ENCODE assay signal across 15 cellular contexts in the genomic region with DNA sequence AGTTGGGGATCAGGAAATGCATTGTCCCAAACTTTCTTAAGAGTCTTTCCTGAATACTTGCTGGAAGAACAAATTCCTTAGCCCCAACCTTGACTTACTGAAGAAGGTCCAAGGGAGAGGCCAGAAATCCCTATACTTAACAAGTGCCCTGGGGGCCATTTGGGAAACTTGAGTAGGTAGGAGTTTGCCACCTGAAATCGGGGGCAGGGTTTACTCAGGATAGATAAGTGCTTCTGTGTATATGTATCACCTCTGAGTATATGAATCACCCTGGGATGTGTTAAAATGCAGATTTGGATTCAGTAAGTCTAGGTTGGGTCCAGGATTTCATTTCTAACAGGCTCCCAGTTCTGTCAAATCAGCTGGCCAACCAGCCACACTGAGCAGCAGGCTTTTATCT. TPM values are rescaled to one million over a fixed set of nuclear protein-coding genes. Genes with fewer than 3 reads are reported as not detected.
DNase-seq lines count a peak whose midpoint lies in the region; ATAC-seq and TF ChIP-seq lines count a peak whose summit lies in the region.
"Had no signal": no experiment of that assay in that cellular context is flagged by ENCODE, and none has a peak within 500 bp of the region (broad histone marks: within the 10 kb centered on the region; RNA-seq: fewer than 3 reads in every experiment).

No MANE protein-coding gene starts in this region.

- H3K27me3 Mint-ChIP-seq in chondrocyte (ENCODE audit: low read depth) = peaks cover 2% of the 10 kb centered on the region
- H3K27me3 Mint-ChIP-seq: CD4-positive, alpha-beta T cell had no signal

- no peaks in the 10 kb centered on the region for H3K36me3 Mint-ChIP-seq in chondrocyte (ENCODE audit: low read depth)

- H3K4me1 ChIP-seq in PC-3 (ENCODE audit: insufficient read depth, low read length) (no peaks in the 10 kb centered on the region), foreskin keratinocyte (no peaks in the 10 kb centered on the region)
- H3K4me1 ChIP-seq: Caco-2 had no signal

- DNase-seq in ELF-1 (ENCODE audit: low read depth, low spot score) (peak; percentile 35), PC-3 (peak; percentile 63), foreskin keratinocyte (peak in 1 of 2 donors; percentile 25), sciatic nerve (ENCODE audit: low spot score) (no peak), GF-D8 (lab: John Stamatoyannopoulos, UW) (no peak), GDM1 (lab: John Stamatoyannopoulos, UW) (no peak), chondrocyte (ENCODE audit: low spot score) (no peak)
- DNase-seq: AML-193; Caco-2; CD4-positive, alpha-beta T cell had no signal

- no peak for TF ChIP-seq CTCF in PC-3 (conservative IDR thresholded peaks at IDR 0.05; ENCODE audit: low read depth, low read length)
- TF ChIP-seq CTCF in foreskin keratinocyte (conservative IDR thresholded peaks at IDR 0.05) = no peak
- TF ChIP-seq CTCF in chondrocyte (IDR thresholded peaks at IDR 0.05) = no peak

- no peak overlapping the region for H2AFZ ChIP-seq in PC-3 (ENCODE audit: low read length)

- no peak overlapping the region for H3K4me3 ChIP-seq in PC-3 (ENCODE audit: low read length)
- H3K4me3 ChIP-seq: A549, GM12878, HAP-1 had no signal

- POLR2A ChIA-PET in PC-3 (lab: Charles Lee; ENCODE audit: unreplicated experiment) = no interaction called here

- CTCF ChIA-PET in PC-3 (lab: Charles Lee) = no interaction called here

- no peaks in the 10 kb centered on the region for H3K36me3 ChIP-seq in PC-3 (ENCODE audit: low read depth, low read length)
- H3K36me3 ChIP-seq: HAP-1 had no signal

- H3K9me3 Mint-ChIP-seq in chondrocyte (ENCODE audit: low read depth) = no peaks in the 10 kb centered on the region
- H3K9me3 Mint-ChIP-seq: CD4-positive, alpha-beta T cell had no signal

- no peak overlapping the region for H3K4me3 Mint-ChIP-seq in chondrocyte (ENCODE audit: unreplicated experiment)
- H3K4me3 Mint-ChIP-seq: CD4-positive, alpha-beta T cell had no signal

- no peak overlapping the region for H3K27ac Mint-ChIP-seq in chondrocyte (ENCODE audit: unreplicated experiment)
- H3K27ac Mint-ChIP-seq: CD4-positive, alpha-beta T cell had no signal

- no peaks in the 10 kb centered on the region for H3K9me3 ChIP-seq in PC-3 (ENCODE audit: low read length)
- H3K9me3 ChIP-seq: A549, Caco-2, HAP-1 had no signal

- intact Hi-C loops in PC-3 (cut with micrococcal nuclease) (no loop called here), sciatic nerve (cut with DNase I) (no loop called here)

- no peaks in the 10 kb centered on the region for H4K20me1 ChIP-seq in PC-3 (ENCODE audit: low read length)

- H3K4me1 Mint-ChIP-seq in chondrocyte (ENCODE audit: low read depth) = peaks cover 9% of the 10 kb centered on the region

- H3K27ac ChIP-seq in PC-3 (ENCODE audit: low read length) (no peak overlapping the region), foreskin keratinocyte (no peak overlapping the region)
- H3K27ac ChIP-seq: 22Rv1, A549, C4-2B had no signal

- no peaks in the 10 kb centered on the region for H3K9me2 ChIP-seq in PC-3 (replicated peaks; ENCODE audit: low read length)

- no TSS peak for BruUV-seq in PC-3 (replicated peaks; lab: Mats Ljungman, UMichigan)

- no peak overlapping the region for H3K9ac ChIP-seq in PC-3 (ENCODE audit: low read length)

- H3K27me3 ChIP-seq in PC-3 (ENCODE audit: low read length) (no peaks in the 10 kb centered on the region), foreskin keratinocyte (no peaks in the 10 kb centered on the region)

- no peak overlapping the region for H3K4me2 ChIP-seq in PC-3 (ENCODE audit: low read length)
- H3K4me2 ChIP-seq: A549 had no signal

- H3F3A ChIP-seq in PC-3 (ENCODE audit: low read length, unreplicated experiment) = no peaks in the 10 kb centered on the region

- no peaks in the 10 kb centered on the region for H3K79me2 ChIP-seq in PC-3 (ENCODE audit: low read length)

- ATAC-seq in PC-3 (peak; percentile 15; the same call in 1 of the 2 replicates), foreskin keratinocyte (peak; percentile 56), sciatic nerve (peak; percentile 10)
- ATAC-seq: A549, GM12878 had no signal

RNA-seq across cellular contexts. Expression of a gene that starts 47.9 kb away (rescaled TPM):
- total RNA-seq in PC-3 (2014; rRNA removed) (52.3 and 72.3 TPM in 2 replicates), foreskin keratinocyte (57.7 and 62.5 TPM in 2 replicates), sciatic nerve (25.9 TPM), chondrocyte (51.9 to 55.4 TPM (median 54.5 TPM) in 3 replicates)
- polyA plus RNA-seq in foreskin keratinocyte = 11.2 and 11.5 TPM in 2 replicates
- total RNA-seq: CD4-positive, alpha-beta T cell had no signal

Comparison
In these comparisons a context has a peak if more than half of its experiments do, and no peak if none do; other contexts are left out.
1. DNase-seq: peak in ELF-1 (single experiment) and PC-3 (single experiment); none in sciatic nerve (single experiment), GF-D8 (single experiment), GDM1 (single experiment) and chondrocyte (single experiment).
2. Peak in every context shown above with its lines, with median percentiles within 50 percentile points of each other: ATAC-seq.